8 cellular contexts compared by ENCODE assay signal in the genomic region with DNA sequence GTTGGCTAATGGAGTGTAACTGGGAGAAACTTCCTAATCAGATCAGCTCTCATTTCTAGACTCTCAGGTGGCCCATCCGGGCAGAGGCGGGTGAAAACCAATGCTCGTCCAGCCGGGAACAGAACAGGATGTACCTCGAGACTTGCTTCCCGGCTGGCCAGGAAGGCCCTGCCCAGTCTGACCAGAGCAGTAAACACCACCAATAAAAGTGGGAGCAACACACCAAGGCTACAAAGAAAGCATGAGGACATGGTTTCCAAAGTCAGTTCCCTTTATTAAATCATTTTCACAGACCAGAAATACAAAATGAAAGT. TPM values are rescaled to one million over a fixed set of nuclear protein-coding genes. Genes with fewer than 3 reads are reported as not detected.
DNase-seq lines count a peak whose midpoint lies in the region; ATAC-seq and TF ChIP-seq lines count a peak whose summit lies in the region.

No MANE protein-coding gene starts in this region.

- peak overlapping the region; percentile 69 for H3K4me3 ChIP-seq in OCI-LY1 (ENCODE audit: low read depth, low read length, poor library complexity, severe bottlenecking)
- peak overlapping the region; percentile 71 for H3K4me3 ChIP-seq in effector memory CD4-positive, alpha-beta T cell (ENCODE audit: insufficient read depth, low read depth, low read length, poor library complexity, severe bottlenecking)

- peaks cover 53% of the 10 kb centered on the region for H3K36me3 ChIP-seq in OCI-LY1 (ENCODE audit: insufficient read depth, low read length)
- H3K36me3 ChIP-seq in effector memory CD4-positive, alpha-beta T cell (ENCODE audit: control insufficient read depth, insufficient read depth, low read length) = peaks cover 38% of the 10 kb centered on the region

- H3K4me1 Mint-ChIP-seq in naive thymus-derived CD8-positive, alpha-beta T cell = peaks cover 39 to 52% (median 44%) of the 10 kb centered on the region in 4 donors

- DNase-seq in effector memory CD4-positive, alpha-beta T cell = no peak
- DNase-seq in naive thymus-derived CD8-positive, alpha-beta T cell = no peak
- DNase-seq in AML-193 (lab: John Stamatoyannopoulos, UW) = no peak
- DNase-seq in iPS-NIHi11 (ENCODE audit: low spot score) = no peak
- DNase-seq in stimulated activated CD4-positive, alpha-beta T cell treated with anti-CD3 and anti-CD28 coated beads, Interleukin-1b, Interleukin-23, amount 100 ng/mL, for 48 hours = no peak

- 0 out of 2 replicates have a peak, but pooled peaks cover 4% of the 10 kb centered on the region for H3F3A ChIP-seq in OCI-LY1 (ENCODE audit: insufficient read depth, low read length)

- H3K27me3 Mint-ChIP-seq in naive thymus-derived CD8-positive, alpha-beta T cell = no peaks in the 10 kb centered on the region

- no peak overlapping the region for H2AFZ ChIP-seq in OCI-LY1 (ENCODE audit: low read length)

- H3K27ac ChIP-seq in OCI-LY1 (ENCODE audit: low read depth, low read length, poor library complexity, severe bottlenecking) = peak overlapping the region; percentile 88
- peak overlapping the region; percentile 69 for H3K27ac ChIP-seq in effector memory CD4-positive, alpha-beta T cell (ENCODE audit: insufficient read depth, low read length, poor library complexity, severe bottlenecking)

- peak overlapping the region; percentile 89 for H3K9ac ChIP-seq in OCI-LY1 (ENCODE audit: low read length)

- H3K4me3 Mint-ChIP-seq in naive thymus-derived CD8-positive, alpha-beta T cell = peak overlapping the region; percentile 82 to 95 (median 92)

- no peaks in the 10 kb centered on the region for H3K79me2 ChIP-seq in OCI-LY1 (ENCODE audit: insufficient read depth, low read length)

- H3K4me1 ChIP-seq in OCI-LY1 (ENCODE audit: insufficient read depth, low read length, severe bottlenecking) = peaks cover 39% of the 10 kb centered on the region
- peaks cover 16% of the 10 kb centered on the region for H3K4me1 ChIP-seq in effector memory CD4-positive, alpha-beta T cell (ENCODE audit: control insufficient read depth, insufficient read depth, low read length, poor library complexity, severe bottlenecking)

- no peaks in the 10 kb centered on the region for H3K9me2 ChIP-seq in OCI-LY1 (ENCODE audit: low read depth, low read length)

- H3K9me3 ChIP-seq in OCI-LY1 (ENCODE audit: low read length) = no peaks in the 10 kb centered on the region
- H3K9me3 ChIP-seq in effector memory CD4-positive, alpha-beta T cell (ENCODE audit: control insufficient read depth, low read length) = no peaks in the 10 kb centered on the region

- H3K27ac Mint-ChIP-seq in naive thymus-derived CD8-positive, alpha-beta T cell = peak overlapping the region; percentile 95 to 100 (median 98)

- no peaks in the 10 kb centered on the region for H4K20me1 ChIP-seq in OCI-LY1 (ENCODE audit: insufficient read depth, low read length)

- peaks cover under 1 to 46% (median 21%) of the 10 kb centered on the region in 3 donors for H3K36me3 Mint-ChIP-seq in naive thymus-derived CD8-positive, alpha-beta T cell

- ATAC-seq in GM18870 (IDR thresholded peaks at IDR 0.05; ENCODE audit: unreplicated experiment) (peak; percentile 6), GM19351 (IDR thresholded peaks at IDR 0.05; ENCODE audit: unreplicated experiment) (no peak)
- ATAC-seq in naive thymus-derived CD8-positive, alpha-beta T cell = no peak

- H3K27me3 ChIP-seq in OCI-LY1 (ENCODE audit: insufficient read depth, low read length) = no peaks in the 10 kb centered on the region
- no peaks in the 10 kb centered on the region for H3K27me3 ChIP-seq in effector memory CD4-positive, alpha-beta T cell (replicated peaks; ENCODE audit: control insufficient read depth, insufficient read depth, low read length, poor library complexity, severe bottlenecking)

- H3K9me3 Mint-ChIP-seq in naive thymus-derived CD8-positive, alpha-beta T cell = no peaks in the 10 kb centered on the region

- peak overlapping the region; percentile 92 for H3K4me2 ChIP-seq in OCI-LY1 (ENCODE audit: low read length)

- no peak for TF ChIP-seq CTCF in OCI-LY1 (IDR thresholded peaks at IDR 0.05; ENCODE audit: low read length)

- POLR2A ChIA-PET in naive thymus-derived CD8-positive, alpha-beta T cell (lab: Charles Lee) = interaction anchor here (0.8 to 4.8 kb wide), 7 partner anchors 10 to 416 kb away, joined by 3 to 96 read pairs (median 3); partner anchors contain the start of genes P2RX3, SELENOH, SSRP1 and TIMM10

RNA-seq across cellular contexts. Expression of gene TNKS1BP1, which starts 0.9 kb away (rescaled TPM):
- total RNA-seq in naive thymus-derived CD8-positive, alpha-beta T cell = 10 to 100 TPM; 18.8 to 20.9 TPM
- 1 to 10 TPM in 2 of 3 donors, under 1 TPM in 1; 0.97 to 6.7 (median 2.5) TPM for polyA plus RNA-seq in naive thymus-derived CD8-positive, alpha-beta T cell

RNA-seq across cellular contexts. Expression of gene SSRP1, which starts 10.0 kb away (rescaled TPM):
- total RNA-seq in naive thymus-derived CD8-positive, alpha-beta T cell = 10 to 100 TPM; 72.7 to 74.5 TPM
- polyA plus RNA-seq in naive thymus-derived CD8-positive, alpha-beta T cell = 10 to 100 TPM; 35.9 to 41.0 (median 38.0) TPM

RNA-seq across cellular contexts. Expression of gene P2RX3, which starts 12.5 kb away (rescaled TPM):
- not detected for total RNA-seq in naive thymus-derived CD8-positive, alpha-beta T cell
- polyA plus RNA-seq in naive thymus-derived CD8-positive, alpha-beta T cell = not detected

RNA-seq across cellular contexts. Expression of gene PRG3, which starts 55.3 kb away (rescaled TPM):
- not detected for total RNA-seq in naive thymus-derived CD8-positive, alpha-beta T cell
- not detected for polyA plus RNA-seq in naive thymus-derived CD8-positive, alpha-beta T cell
